ENCODE assay signal across 15 cellular contexts in genomic region chr14:101176535-101177205, GRCh38.
"Had no signal": no experiment of that assay in that cellular context is flagged by ENCODE, and none has a peak within 500 bp of the region (broad histone marks: within the 10 kb centered on the region; RNA-seq: fewer than 3 reads in every experiment).

No MANE protein-coding gene starts in this region.

- H3K27ac Mint-ChIP-seq: activated naive CD8-positive, alpha-beta T cell treated with anti-CD3 and anti-CD28 coated beads for 36 hours; activated T-cell treated with anti-CD3 and anti-CD28 coated beads, Interleukin-2, amount 50 U/mL, for 72 hours; naive thymus-derived CD4-positive, alpha-beta T cell; T-helper 2 cell treated with Interferon-gamma antibody and Interleukin-4, amounts not matched to agents 5 μg/mL and 100 μg/mL, for 36 hours had no signal

- H3K27ac ChIP-seq: breast epithelium, esophagus squamous epithelium, foreskin keratinocyte, ovary, skin epidermis, tibial artery, vagina had no signal

- DNase-seq: activated CD4-positive, alpha-beta T cell treated with anti-CD3 and anti-CD28 coated beads, Interleukin-2, amount 50 U/mL, for 4 hours; activated gamma-delta T cell treated with Interleukin-2 at 50 U/mL for 16 hours; activated naive CD8-positive, alpha-beta T cell treated with anti-CD3 and anti-CD28 coated beads for 36 hours; activated T-cell treated with anti-CD3 and anti-CD28 coated beads, Interleukin-2, amount 50 U/mL, for 72 hours; anterior cingulate cortex; esophagus squamous epithelium; foreskin keratinocyte; left colon; naive thymus-derived CD4-positive, alpha-beta T cell; tibial artery had no signal

- H3K36me3 Mint-ChIP-seq: activated naive CD8-positive, alpha-beta T cell treated with anti-CD3 and anti-CD28 coated beads for 36 hours had no signal

- H3K4me1 Mint-ChIP-seq: activated naive CD8-positive, alpha-beta T cell treated with anti-CD3 and anti-CD28 coated beads for 36 hours; naive thymus-derived CD4-positive, alpha-beta T cell had no signal

- H3K4me3 ChIP-seq: breast epithelium, esophagus squamous epithelium, ovary, skin epidermis, tibial artery, vagina had no signal

- H3K4me1 ChIP-seq: breast epithelium, esophagus squamous epithelium, foreskin keratinocyte, tibial artery, vagina had no signal

- H3K4me3 Mint-ChIP-seq: activated naive CD8-positive, alpha-beta T cell treated with anti-CD3 and anti-CD28 coated beads for 36 hours; activated T-cell treated with anti-CD3 and anti-CD28 coated beads, Interleukin-2, amount 50 U/mL, for 72 hours; naive thymus-derived CD4-positive, alpha-beta T cell; T-helper 2 cell treated with Interferon-gamma antibody and Interleukin-4, amounts not matched to agents 5 μg/mL and 100 μg/mL, for 36 hours had no signal

- ATAC-seq: activated T-cell treated with anti-CD3 and anti-CD28 coated beads, Interleukin-2, amount 50 U/mL, for 72 hours; foreskin keratinocyte; left colon; naive thymus-derived CD4-positive, alpha-beta T cell had no signal

- H3K9me3 ChIP-seq: ovary, vagina had no signal

- H3K27me3 ChIP-seq: breast epithelium, esophagus squamous epithelium, foreskin keratinocyte, ovary, vagina had no signal

- H3K36me3 ChIP-seq: breast epithelium, esophagus squamous epithelium, ovary, tibial artery, vagina had no signal

- H3K9me3 Mint-ChIP-seq: activated naive CD8-positive, alpha-beta T cell treated with anti-CD3 and anti-CD28 coated beads for 36 hours had no signal
